23 cellular contexts compared by ENCODE assay signal in the genomic region with DNA sequence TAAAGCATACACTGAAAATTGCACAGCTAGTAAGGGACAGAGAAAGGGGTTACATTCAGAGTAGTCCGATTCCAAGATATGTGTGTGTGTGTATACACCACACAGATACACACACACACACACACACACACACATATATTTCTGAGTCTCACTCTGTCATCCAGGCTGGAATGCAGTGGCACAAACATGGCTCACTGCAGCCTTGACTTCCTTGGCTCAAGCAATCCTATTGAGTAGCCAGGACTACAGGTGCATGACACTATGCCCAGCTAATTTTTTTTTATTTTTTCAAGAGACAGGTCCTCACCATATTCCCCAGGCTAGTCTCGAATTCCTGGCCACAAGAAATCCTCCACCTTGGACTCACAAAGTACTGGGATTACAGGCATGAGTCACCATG.
DNase-seq lines count a peak whose midpoint lies in the region; ATAC-seq and TF ChIP-seq lines count a peak whose summit lies in the region.
"Had no signal": no experiment of that assay in that cellular context is flagged by ENCODE, and none has a peak within 500 bp of the region (broad histone marks: within the 10 kb centered on the region; RNA-seq: fewer than 3 reads in every experiment).

No MANE protein-coding gene starts in this region.

- no peak overlapping the region for H3K56ac ChIP-seq in H9 (ENCODE audit: insufficient read length, low read depth, low read length)

- no peak overlapping the region for H3K4ac ChIP-seq in H9 (ENCODE audit: low read depth, low read length)

- no peak overlapping the region for H2BK120ac ChIP-seq in H9 (ENCODE audit: low read depth, low read length, poor library complexity, severe bottlenecking)

- H3K27me3 ChIP-seq in HCT116 (ENCODE audit: insufficient read depth, low read length) = no peaks in the 10 kb centered on the region
- H3K27me3 ChIP-seq in SJCRH30 = no peaks in the 10 kb centered on the region
- no peaks in the 10 kb centered on the region for H3K27me3 ChIP-seq in H9 (ENCODE audit: insufficient read depth, low read length)
- H3K27me3 ChIP-seq: BE2C had no signal

- no TSS peak for BruUV-seq in HCT116 (replicated peaks; lab: Mats Ljungman, UMichigan)

- no peaks in the 10 kb centered on the region for H3K9me3 Mint-ChIP-seq in H9
- H3K9me3 Mint-ChIP-seq: CD8-positive, alpha-beta memory T cell; IgD-negative memory B cell had no signal

- no peak overlapping the region for H3K4me3 Mint-ChIP-seq in H9
- H3K4me3 Mint-ChIP-seq: CD4-positive, CD25-positive, alpha-beta regulatory T cell; CD8-positive, alpha-beta memory T cell; IgD-negative memory B cell had no signal

- no peak overlapping the region for H3K14ac ChIP-seq in H9 (ENCODE audit: insufficient read depth, low read length)

- H2BK12ac ChIP-seq in H9 (ENCODE audit: insufficient read length, low read depth, low read length) = no peak overlapping the region

- H3K27ac Mint-ChIP-seq in H9 = no peak overlapping the region
- H3K27ac Mint-ChIP-seq: CD4-positive, CD25-positive, alpha-beta regulatory T cell; CD8-positive, alpha-beta memory T cell; IgD-negative memory B cell had no signal

- H3K4me2 ChIP-seq in HCT116 (ENCODE audit: low read length) (no peak overlapping the region), H9 (ENCODE audit: insufficient read depth, insufficient read length, low read length) (no peak overlapping the region)

- no peak overlapping the region for H4K91ac ChIP-seq in H9 (ENCODE audit: insufficient read length, low read depth, low read length)

- ATAC-seq in HCT116 = peak; percentile 33; the same call in 1 of the 2 replicates

- no peaks in the 10 kb centered on the region; the same call in 1 of the 2 replicates for H3K9me2 ChIP-seq in HCT116 (ENCODE audit: insufficient read depth)

- no peak overlapping the region for H3K23ac ChIP-seq in H9 (ENCODE audit: insufficient read length, low read depth, low read length)

- no peaks in the 10 kb centered on the region for H3K27me3 Mint-ChIP-seq in H9 (ENCODE audit: low read depth)
- H3K27me3 Mint-ChIP-seq: IgD-negative memory B cell had no signal

- no peak for TF ChIP-seq CTCF in HCT116 (IDR thresholded peaks at IDR 0.05 in 2 of 3, conservative IDR thresholded peaks at IDR 0.05 in 1 of 3; ENCODE audit: borderline replicate concordance in 1 of 3, insufficient read depth in 1 of 3, low read depth in 2 of 3, low read length in 2 of 3)
- TF ChIP-seq CTCF in H9 (conservative IDR thresholded peaks at IDR 0.05) = no peak

- CTCF ChIA-PET in HCT116 (lab: Charles Lee) = no interaction called here

- H3K79me2 ChIP-seq in HCT116 (ENCODE audit: insufficient read depth, low read length) (no peaks in the 10 kb centered on the region), H9 (ENCODE audit: insufficient read depth, low read length) (no peaks in the 10 kb centered on the region)

- H2AK5ac ChIP-seq in H9 (ENCODE audit: insufficient read length, low read length) = no peak overlapping the region

- no peak overlapping the region for H2BK5ac ChIP-seq in H9 (ENCODE audit: insufficient read length, low read length)

- peaks cover 7% of the 10 kb centered on the region in 2 experiments for H3K4me1 Mint-ChIP-seq in H9
- H3K4me1 Mint-ChIP-seq: CD4-positive, CD25-positive, alpha-beta regulatory T cell; CD8-positive, alpha-beta memory T cell; IgD-negative memory B cell had no signal

- no peak overlapping the region for H2BK15ac ChIP-seq in H9 (ENCODE audit: low read depth, low read length)

- H3K4me3 ChIP-seq in HCT116 (replicated peaks in 1 of 2; ENCODE audit: low read depth in 1 of 2, low read length in 2 of 2) = no peak overlapping the region
- H3K4me3 ChIP-seq in SJCRH30 = no peak overlapping the region

- no peak overlapping the region for H3K9ac ChIP-seq in HCT116 (ENCODE audit: low read length)
- H3K9ac ChIP-seq in H9 (ENCODE audit: extremely low read depth, insufficient read length, low read length) = no peak overlapping the region

- H3K18ac ChIP-seq in H9 (ENCODE audit: insufficient read length, low read depth, low read length) = no peak overlapping the region

- peaks cover 28 to 56% of the 10 kb centered on the region in 2 experiments for H3K4me1 ChIP-seq in HCT116 (ENCODE audit: control insufficient read depth in 1 of 2, insufficient read depth in 2 of 2, low read length in 2 of 2)
- H3K4me1 ChIP-seq in SJCRH30 = no peaks in the 10 kb centered on the region
- H3K4me1 ChIP-seq in H9 (ENCODE audit: insufficient read depth, low read length) = no peaks in the 10 kb centered on the region
- H3K4me1 ChIP-seq: BE2C had no signal

- RAD21 ChIA-PET in HCT116 (lab: Charles Lee; ENCODE audit: low non-redundant PET in 1 of 2, low total read pairs in 2 of 2, uncharacterized antibody in 2 of 2, unreplicated experiment in 2 of 2) = no interaction called here

- H3K27ac ChIP-seq in HCT116 (ENCODE audit: low read depth, low read length) (no peak overlapping the region), SJCRH30 (no peak overlapping the region), H9 (ENCODE audit: insufficient read length, low read depth, low read length) (no peak overlapping the region)
- H3K27ac ChIP-seq: HL-60 had no signal

- no peak for TF ChIP-seq RAD21 in HCT116 (IDR thresholded peaks at IDR 0.05; ENCODE audit: low read depth)

- no peak for DNase-seq in HCT116 (ENCODE audit: low read depth, low spot score)
- peak; percentile 24 for DNase-seq in LHCN-M2 (ENCODE audit: low read depth)
- DNase-seq in SJCRH30 = peak; percentile 12 to 28
- DNase-seq in kidney tubule cell (ENCODE audit: low spot score) = peak; percentile 3
- no peak for DNase-seq in NCI-H345 (lab: John Stamatoyannopoulos, UW)
- no peak for DNase-seq in NCI-H1092 treated with DMSO at 0.1 percent for 48 hours (lab: John Stamatoyannopoulos, UW)
- no peak for DNase-seq in NCI-H2107 (lab: John Stamatoyannopoulos, UW)
- no peak for DNase-seq in H9
- DNase-seq: ACHN; BE2C; C1 segment of cervical spinal cord; CD4-positive, CD25-positive, alpha-beta regulatory T cell; CD8-positive, alpha-beta memory T cell; COR-L47; DMS153; DND-41; GDM1; GOT3; H7; Karpas-422; KBM-7 had no signal

- WGBS in H9 (ENCODE audit: extremely low coverage, insufficient read length, low lambda C conversion rate) = no CpG with 5 or more reads among the region's 2 CpGs

- no peak overlapping the region for H4K5ac ChIP-seq in H9 (ENCODE audit: insufficient read length, low read depth, low read length)

- no peaks in the 10 kb centered on the region; a peak in 1 of 7 replicates for H3K36me3 Mint-ChIP-seq in H9 (ENCODE audit: insufficient read depth in 1 of 3, low read depth in 3 of 3)
- H3K36me3 Mint-ChIP-seq: CD4-positive, CD25-positive, alpha-beta regulatory T cell; IgD-negative memory B cell had no signal

- POLR2A ChIA-PET in HCT116 (lab: Charles Lee) = no interaction called here

- H3K23me2 ChIP-seq in H9 (ENCODE audit: insufficient read length, low read depth, low read length, poor library complexity, severe bottlenecking) = no peaks in the 10 kb centered on the region

- H4K8ac ChIP-seq in H9 (replicated peaks; ENCODE audit: insufficient read length, low read depth, low read length) = no peak overlapping the region

- H4K20me1 ChIP-seq in HCT116 (ENCODE audit: insufficient read depth) (no peaks in the 10 kb centered on the region), H9 (ENCODE audit: control insufficient read depth, insufficient read depth, insufficient read length) (no peaks in the 10 kb centered on the region)

- no peaks in the 10 kb centered on the region for H3K36me3 ChIP-seq in HCT116 (ENCODE audit: control insufficient read depth in 1 of 2, insufficient read depth in 2 of 2, low read length in 2 of 2)
- no peaks in the 10 kb centered on the region for H3K36me3 ChIP-seq in SJCRH30
- H3K36me3 ChIP-seq: BE2C had no signal

- H2BK20ac ChIP-seq in H9 (ENCODE audit: low read depth, low read length, poor library complexity, severe bottlenecking) = no peak overlapping the region

- H2AFZ ChIP-seq in HCT116 (ENCODE audit: low read depth, low read length, poor library complexity, severe bottlenecking) (peak overlapping the region; percentile 13), H9 (ENCODE audit: low read length) (no peak overlapping the region)

- no peaks in the 10 kb centered on the region for H3K79me1 ChIP-seq in H9 (ENCODE audit: insufficient read depth, low read depth, low read length, poor library complexity, severe bottlenecking)

- intact Hi-C loops in HCT116 (cut with micrococcal nuclease) = loop anchor here (5.0 kb wide), 1 partner anchor 34 kb away; no protein-coding TSS in a partner anchor

- H3K9me3 ChIP-seq in HCT116 (ENCODE audit: control insufficient read depth in 1 of 2, insufficient read depth in 1 of 2, low read depth in 1 of 2, low read length in 2 of 2) = no peaks in the 10 kb centered on the region
- no peaks in the 10 kb centered on the region for H3K9me3 ChIP-seq in SJCRH30 (replicated peaks)
- H3K9me3 ChIP-seq in H9 (ENCODE audit: control insufficient read depth, low read depth, low read length) = no peaks in the 10 kb centered on the region
- H3K9me3 ChIP-seq: BE2C had no signal

- TF ChIP-seq POLR2A in HCT116 (IDR thresholded peaks at IDR 0.05; ENCODE audit: borderline replicate concordance, extremely low read depth, insufficient read depth, insufficient read length) = no peak

- no peak overlapping the region for H3T11ph ChIP-seq in H9 (ENCODE audit: low read length)

TF ChIP-seq in HCT116, 20 proteins besides CTCF, POLR2A, EP300 and RAD21:
- TF ChIP-seq CBX3 (IDR thresholded peaks at IDR 0.05; ENCODE audit: low read depth) (0 out of 2 replicates have a peak, but pooled peaks have one; percentile 9), SP1 (IDR thresholded peaks at IDR 0.05; ENCODE audit: low read depth) (no peak)

Comparison
In these comparisons a context has a peak if more than half of its experiments do, and no peak if none do; other contexts are left out.
1. DNase-seq: peak in LHCN-M2 (single experiment), SJCRH30 (2 of 2) and kidney tubule cell (single experiment); none in HCT116 (single experiment), NCI-H345 (single experiment), NCI-H1092 treated with DMSO at 0.1 percent for 48 hours (single experiment), NCI-H2107 (single experiment) and H9 (single experiment).